In genomic region chr22:41725510-41726110, GRCh38 we compare ENCODE assay signal across 17 cellular contexts. TPM values are rescaled to one million over a fixed set of nuclear protein-coding genes. Genes with fewer than 3 reads are reported as not detected.
DNase-seq lines count a peak whose midpoint lies in the region; ATAC-seq and TF ChIP-seq lines count a peak whose summit lies in the region.
"Had no signal": no experiment of that assay in that cellular context is flagged by ENCODE, and none has a peak within 500 bp of the region (broad histone marks: within the 10 kb centered on the region; RNA-seq: fewer than 3 reads in every experiment).

No MANE protein-coding gene starts in this region.

- H3K27ac ChIP-seq in HEK293 (ENCODE audit: extremely low read depth, low read depth, low read length), result no peak overlapping the region
- H3K27ac ChIP-seq: esophagus muscularis mucosa, uterus had no signal

- ATAC-seq in stimulated activated memory B cell treated with anti-CD40 and anti-IgM and Interleukin-4, amounts not matched to agents 10 μg/mL and 1 μg/mL and 100 μg/mL, for 72 hours, result no peak
- no peak for ATAC-seq in naive thymus-derived CD8-positive, alpha-beta T cell
- ATAC-seq in GM18907 (IDR thresholded peaks at IDR 0.05; ENCODE audit: unreplicated experiment) (no peak), GM19324 (IDR thresholded peaks at IDR 0.05; ENCODE audit: low FRiP score, unreplicated experiment) (no peak)
- ATAC-seq: activated T-helper 17 cell treated with anti-CD3 and anti-CD28 coated beads, Interleukin-2, amount 50 U/mL, for 72 hours had no signal

- H3K36me3 Mint-ChIP-seq in stimulated activated memory B cell treated with anti-CD40 and anti-IgM and Interleukin-4, amounts not matched to agents 10 μg/mL and 1 μg/mL and 100 μg/mL, for 72 hours, result no peaks in the 10 kb centered on the region
- no peaks in the 10 kb centered on the region for H3K36me3 Mint-ChIP-seq in naive thymus-derived CD8-positive, alpha-beta T cell
- H3K36me3 Mint-ChIP-seq: IgD-negative memory B cell had no signal

- no peak overlapping the region for H3K4me3 ChIP-seq in BE2C (ENCODE audit: low read depth, low read length)
- no peak overlapping the region for H3K4me3 ChIP-seq in HEK293 (ENCODE audit: low read depth, low read length)
- H3K4me3 ChIP-seq: esophagus muscularis mucosa, uterus had no signal

- H3K9me3 ChIP-seq in BE2C (no peaks in the 10 kb centered on the region), HEK293 (ENCODE audit: control insufficient read depth, insufficient read depth, low read depth, low read length) (no peaks in the 10 kb centered on the region)
- H3K9me3 ChIP-seq: esophagus muscularis mucosa, uterus had no signal

- H3K4me3 Mint-ChIP-seq in stimulated activated memory B cell treated with anti-CD40 and anti-IgM and Interleukin-4, amounts not matched to agents 10 μg/mL and 1 μg/mL and 100 μg/mL, for 72 hours, result no peak overlapping the region
- no peak overlapping the region for H3K4me3 Mint-ChIP-seq in naive thymus-derived CD8-positive, alpha-beta T cell
- H3K4me3 Mint-ChIP-seq: activated T-helper 17 cell treated with anti-CD3 and anti-CD28 coated beads, Interleukin-2, amount 50 U/mL, for 72 hours; IgD-negative memory B cell; neural crest cell had no signal

- DNase-seq in BE2C (peak; percentile 56), RPMI7951 (ENCODE audit: low read depth) (peak; percentile 54), glomerular visceral epithelial cell (ENCODE audit: extremely low spot score) (peak; percentile 10)
- no peak for DNase-seq in naive thymus-derived CD8-positive, alpha-beta T cell
- DNase-seq: GDM1, NCI-H1105, NCI-H69, SW 1271, uterus had no signal

- POLR2A ChIA-PET in HEK293 (lab: Yijun Ruan, JAX), result interaction anchor here (0.5 to 1.5 kb wide), 5 partner anchors 21 to 312 kb away, joined by 3 to 8 read pairs (median 3); partner anchors contain the start of gene CCDC134
- POLR2A ChIA-PET in naive thymus-derived CD8-positive, alpha-beta T cell (lab: Charles Lee), result no interaction called here

- no peak overlapping the region for H3K27ac Mint-ChIP-seq in stimulated activated memory B cell treated with anti-CD40 and anti-IgM and Interleukin-4, amounts not matched to agents 10 μg/mL and 1 μg/mL and 100 μg/mL, for 72 hours
- H3K27ac Mint-ChIP-seq in naive thymus-derived CD8-positive, alpha-beta T cell, result peak overlapping the region in 2 of 10 donors; percentile 14 to 55
- H3K27ac Mint-ChIP-seq: activated T-helper 17 cell treated with anti-CD3 and anti-CD28 coated beads, Interleukin-2, amount 50 U/mL, for 72 hours; IgD-negative memory B cell had no signal

- no peaks in the 10 kb centered on the region for H3K27me3 ChIP-seq in BE2C
- H3K27me3 ChIP-seq: esophagus muscularis mucosa, uterus had no signal

- H3K4me1 ChIP-seq in BE2C (peaks cover 5% of the 10 kb centered on the region), HEK293 (ENCODE audit: control insufficient read depth, insufficient read depth, low read length) (no peaks in the 10 kb centered on the region)
- H3K4me1 ChIP-seq: esophagus muscularis mucosa, uterus had no signal

- no peaks in the 10 kb centered on the region for H3K36me3 ChIP-seq in BE2C
- no peaks in the 10 kb centered on the region for H3K36me3 ChIP-seq in HEK293 (ENCODE audit: control insufficient read depth in 2 of 2, insufficient read depth in 1 of 2, low read length in 2 of 2)
- H3K36me3 ChIP-seq: esophagus muscularis mucosa, uterus had no signal

- no peaks in the 10 kb centered on the region for H3K9me3 Mint-ChIP-seq in stimulated activated memory B cell treated with anti-CD40 and anti-IgM and Interleukin-4, amounts not matched to agents 10 μg/mL and 1 μg/mL and 100 μg/mL, for 72 hours
- H3K9me3 Mint-ChIP-seq in naive thymus-derived CD8-positive, alpha-beta T cell, result no peaks in the 10 kb centered on the region
- H3K9me3 Mint-ChIP-seq: activated T-helper 17 cell treated with anti-CD3 and anti-CD28 coated beads, Interleukin-2, amount 50 U/mL, for 72 hours; IgD-negative memory B cell; neural crest cell had no signal

- CTCF ChIA-PET in HEK293 (lab: Yijun Ruan, JAX), result interaction anchor here (0.6 to 4.0 kb wide), 7 partner anchors 21 to 877 kb away, joined by 3 to 33 read pairs (median 5); no protein-coding TSS in a partner anchor

- H3K27me3 Mint-ChIP-seq in stimulated activated memory B cell treated with anti-CD40 and anti-IgM and Interleukin-4, amounts not matched to agents 10 μg/mL and 1 μg/mL and 100 μg/mL, for 72 hours, result no peaks in the 10 kb centered on the region
- no peaks in the 10 kb centered on the region for H3K27me3 Mint-ChIP-seq in naive thymus-derived CD8-positive, alpha-beta T cell
- H3K27me3 Mint-ChIP-seq: activated T-helper 17 cell treated with anti-CD3 and anti-CD28 coated beads, Interleukin-2, amount 50 U/mL, for 72 hours; IgD-negative memory B cell had no signal

- TF ChIP-seq CTCF in BE2C (IDR thresholded peaks at IDR 0.05; ENCODE audit: low read depth, low read length) (no peak), HEK293 (tag by site-specific recombination; IDR thresholded peaks at IDR 0.05) (no peak)

- H3K4me1 Mint-ChIP-seq in stimulated activated memory B cell treated with anti-CD40 and anti-IgM and Interleukin-4, amounts not matched to agents 10 μg/mL and 1 μg/mL and 100 μg/mL, for 72 hours, result no peaks in the 10 kb centered on the region
- no peaks in the 10 kb centered on the region for H3K4me1 Mint-ChIP-seq in naive thymus-derived CD8-positive, alpha-beta T cell
- H3K4me1 Mint-ChIP-seq: activated T-helper 17 cell treated with anti-CD3 and anti-CD28 coated beads, Interleukin-2, amount 50 U/mL, for 72 hours; IgD-negative memory B cell; neural crest cell had no signal

TF ChIP-seq in HEK293, 187 proteins besides CTCF, POLR2A, EP300 and RAD21:
- TF ChIP-seq ZNF623 (tag by site-specific recombination; IDR thresholded peaks at IDR 0.05) (no peak), PRDM1 (tag by site-specific recombination; IDR thresholded peaks at IDR 0.05) (0 out of 2 replicates have a peak, but pooled peaks have one; percentile 10), ZNF629 (tag by site-specific recombination; IDR thresholded peaks at IDR 0.05) (peak; percentile 57; the same call in 1 of the 2 replicates), ZNF169 (tag by site-specific recombination; IDR thresholded peaks at IDR 0.05) (no peak), WT1 (tag by site-specific recombination; IDR thresholded peaks at IDR 0.05) (no peak), ZFHX2 (tag by site-specific recombination; conservative IDR thresholded peaks at IDR 0.05) (no peak), FEZF1 (tag by site-specific recombination; IDR thresholded peaks at IDR 0.05) (no peak), ZNF335 (tag by site-specific recombination; conservative IDR thresholded peaks at IDR 0.05) (peak; percentile 56), ZFP37 (tag by site-specific recombination; IDR thresholded peaks at IDR 0.05) (peak; percentile 69; the same call in 1 of the 2 replicates), ZNF600 (tag by site-specific recombination; IDR thresholded peaks at IDR 0.05) (0 out of 2 replicates have a peak, but pooled peaks have one; percentile 50)

RNA-seq across cellular contexts. Expression of gene MEI1, which starts 26.3 kb away (rescaled TPM):
- polyA plus RNA-seq in BE2C (2012; ENCODE audit: insufficient read depth, insufficient read length, low read depth), result not detected
- total RNA-seq in RPMI7951 (2014; rRNA removed; shearing (Covaris generic)), result not detected in 2 replicates
- total RNA-seq in naive thymus-derived CD8-positive, alpha-beta T cell, result 10 to 100 TPM; 52.9 to 62.8 TPM
- polyA plus RNA-seq in naive thymus-derived CD8-positive, alpha-beta T cell, result 100 to 1,000 TPM in 1 of 3 donors, 10 to 100 TPM in 2; 89.5 to 153 (median 98.3) TPM

RNA-seq across cellular contexts. Expression of gene SNU13, which starts 36.9 kb away (rescaled TPM):
- 634 TPM for polyA plus RNA-seq in BE2C (2012; ENCODE audit: insufficient read depth, insufficient read length, low read depth)
- 153 and 175 TPM in 2 replicates for total RNA-seq in RPMI7951 (2014; rRNA removed; shearing (Covaris generic))
- 100 to 1,000 TPM; 117 to 127 TPM for total RNA-seq in naive thymus-derived CD8-positive, alpha-beta T cell
- polyA plus RNA-seq in naive thymus-derived CD8-positive, alpha-beta T cell, result 100 to 1,000 TPM; 226 to 309 (median 285) TPM

Comparison
In these comparisons a context has a peak if more than half of its experiments do, and no peak if none do; other contexts are left out.
1. DNase-seq: peak in BE2C (single experiment), RPMI7951 (single experiment) and glomerular visceral epithelial cell (single experiment); none in naive thymus-derived CD8-positive, alpha-beta T cell (0 of 10).
2. RNA of gene MEI1, which starts 26.3 kb away (total RNA-seq): 52.9 to 62.8 TPM in naive thymus-derived CD8-positive, alpha-beta T cell; not detected in RPMI7951; every median in the first group is over 10 times any median in the second.